Comparison of ENCODE assay signal across 19 cellular contexts in the genomic region with DNA sequence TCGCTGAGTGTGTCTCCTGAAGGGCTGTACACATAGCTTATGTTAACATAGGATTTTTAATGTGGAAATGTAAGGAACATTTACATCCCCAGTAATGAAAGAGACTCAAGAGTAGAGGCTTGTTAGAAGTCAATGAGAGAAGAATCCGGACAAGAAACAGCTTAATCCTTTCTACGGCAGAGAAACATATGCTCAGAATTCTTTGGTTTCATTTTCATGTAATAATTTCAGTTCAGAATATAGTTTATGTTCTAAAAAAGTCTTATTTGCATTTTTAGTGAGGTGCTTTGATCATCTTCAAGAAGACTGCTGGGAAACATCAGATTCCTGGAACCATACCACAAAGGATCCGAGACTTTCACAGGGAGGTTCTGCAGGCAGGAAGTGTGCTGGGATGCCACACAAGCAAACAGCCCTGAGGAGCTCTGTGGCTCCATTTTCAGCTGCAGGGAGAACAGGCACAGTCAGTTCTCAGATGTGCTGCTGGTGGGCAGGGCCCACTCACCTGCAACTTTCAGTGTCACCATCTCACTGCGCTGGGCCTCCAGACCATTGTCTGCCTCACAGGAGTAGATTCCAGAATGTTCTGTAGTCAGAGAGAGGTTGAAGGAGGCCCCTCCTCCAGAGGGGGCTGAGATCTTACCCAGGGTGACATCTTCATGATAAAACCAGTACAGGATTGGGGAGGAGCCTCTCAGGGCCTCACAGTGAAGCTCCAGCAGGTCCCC. TPM values are rescaled to one million over a fixed set of nuclear protein-coding genes. Genes with fewer than 3 reads are reported as not detected.
DNase-seq lines count a peak whose midpoint lies in the region; ATAC-seq and TF ChIP-seq lines count a peak whose summit lies in the region.
"Had no signal": no experiment of that assay in that cellular context is flagged by ENCODE, and none has a peak within 500 bp of the region (broad histone marks: within the 10 kb centered on the region; RNA-seq: fewer than 3 reads in every experiment).

No MANE protein-coding gene starts in this region.

- DNase-seq in memory B cell (ENCODE audit: low spot score in 2 of 2), result no peak
- DNase-seq in stimulated activated CD4-positive, alpha-beta T cell treated with anti-CD3 and anti-CD28 coated beads, Interleukin-12 subunit alpha, Interleukin-12 subunit beta, amount 100 ng/mL, for 4 hours, result no peak
- no peak for DNase-seq in CD8-positive, alpha-beta memory T cell
- DNase-seq in NCI-H510A treated with DMSO at 0.1 percent for 48 hours (lab: John Stamatoyannopoulos, UW), result no peak
- DNase-seq in upper lobe of left lung, result no peak
- DNase-seq: foreskin keratinocyte; left cardiac atrium; MV-4-11; NCI-H69; occipital lobe; stimulated activated CD4-positive, alpha-beta T cell treated with anti-CD3 and anti-CD28 coated beads, Interleukin-4, amount 100 ng/mL, for 4 hours had no signal

- H3K27ac Mint-ChIP-seq in memory B cell, result peak overlapping the region; percentile 58
- H3K27ac Mint-ChIP-seq in CD8-positive, alpha-beta memory T cell, result no peak overlapping the region
- H3K27ac Mint-ChIP-seq: dendritic cell treated with granulocyte-macrophage colony-stimulating factor and Interleukin-4, amounts not matched to agents 40 ng/mL and 50 ng/mL, for 4 days had no signal

- H3K36me3 ChIP-seq in CD8-positive, alpha-beta memory T cell (ENCODE audit: insufficient read depth, low read length), result no peaks in the 10 kb centered on the region
- H3K36me3 ChIP-seq in upper lobe of left lung, result no peaks in the 10 kb centered on the region
- H3K36me3 ChIP-seq: suprapubic skin had no signal

- no peak for TF ChIP-seq CTCF in upper lobe of left lung (IDR thresholded peaks at IDR 0.05)

- H3K4me3 Mint-ChIP-seq in memory B cell, result peak overlapping the region; percentile 37
- peak overlapping the region in 1 of 7 donors; percentile 14 for H3K4me3 Mint-ChIP-seq in CD8-positive, alpha-beta memory T cell
- H3K4me3 Mint-ChIP-seq: dendritic cell treated with granulocyte-macrophage colony-stimulating factor and Interleukin-4, amounts not matched to agents 40 ng/mL and 50 ng/mL, for 4 days had no signal

- no peaks in the 10 kb centered on the region for H3K9me3 Mint-ChIP-seq in memory B cell
- H3K9me3 Mint-ChIP-seq in CD8-positive, alpha-beta memory T cell, result no peaks in the 10 kb centered on the region
- H3K9me3 Mint-ChIP-seq: activated naive CD4-positive, alpha-beta T cell treated with anti-CD3 and anti-CD28 coated beads, Interleukin-2, amount 50 U/mL, for 72 hours; dendritic cell treated with granulocyte-macrophage colony-stimulating factor and Interleukin-4, amounts not matched to agents 40 ng/mL and 50 ng/mL, for 4 days had no signal

- peaks cover 10% of the 10 kb centered on the region for H3K36me3 Mint-ChIP-seq in memory B cell
- H3K36me3 Mint-ChIP-seq in CD8-positive, alpha-beta memory T cell, result no peaks in the 10 kb centered on the region
- H3K36me3 Mint-ChIP-seq: activated naive CD4-positive, alpha-beta T cell treated with anti-CD3 and anti-CD28 coated beads, Interleukin-2, amount 50 U/mL, for 72 hours had no signal

- H3K9me3 ChIP-seq in CD8-positive, alpha-beta memory T cell (ENCODE audit: low read length), result no peaks in the 10 kb centered on the region
- H3K9me3 ChIP-seq in upper lobe of left lung, result no peaks in the 10 kb centered on the region
- H3K9me3 ChIP-seq: suprapubic skin had no signal

- POLR2A ChIA-PET in CD8-positive, alpha-beta memory T cell (lab: Charles Lee), result no interaction called here

- no peaks in the 10 kb centered on the region for H3K27me3 ChIP-seq in CD8-positive, alpha-beta memory T cell (ENCODE audit: insufficient read depth, low read length, poor library complexity, severe bottlenecking)
- no peaks in the 10 kb centered on the region for H3K27me3 ChIP-seq in upper lobe of left lung

- no peaks in the 10 kb centered on the region for H3K4me1 ChIP-seq in CD8-positive, alpha-beta memory T cell (ENCODE audit: insufficient read depth, low read length)
- H3K4me1 ChIP-seq in upper lobe of left lung, result no peaks in the 10 kb centered on the region
- H3K4me1 ChIP-seq: foreskin keratinocyte, suprapubic skin had no signal

- CTCF ChIA-PET in CD8-positive, alpha-beta memory T cell (lab: Charles Lee), result no interaction called here

- no peak overlapping the region for H3K27ac ChIP-seq in CD8-positive, alpha-beta memory T cell (ENCODE audit: low read depth, low read length)
- H3K27ac ChIP-seq in upper lobe of left lung, result no peak overlapping the region
- H3K27ac ChIP-seq: foreskin keratinocyte, HL-60, suprapubic skin had no signal

- no peak for TF ChIP-seq EP300 in upper lobe of left lung (IDR thresholded peaks at IDR 0.05)

- WGBS in upper lobe of left lung, 2 donors, result 81 to 85% methylated on average over 5 of the region's 5 CpGs

- peak; percentile 67 for ATAC-seq in GM18868 (IDR thresholded peaks at IDR 0.05; ENCODE audit: unreplicated experiment)
- peak; percentile 65 for ATAC-seq in GM21447 (IDR thresholded peaks at IDR 0.05; ENCODE audit: unreplicated experiment)
- peak; percentile 80 for ATAC-seq in HG03095 (IDR thresholded peaks at IDR 0.05; ENCODE audit: unreplicated experiment)
- peak; percentile 24 for ATAC-seq in memory B cell (ENCODE audit: low read depth)
- no peak for ATAC-seq in upper lobe of left lung (ENCODE audit: low FRiP score in 2 of 2)
- ATAC-seq: foreskin keratinocyte, left cardiac atrium had no signal

- TF ChIP-seq POLR2A in upper lobe of left lung (IDR thresholded peaks at IDR 0.05), result no peak

- H3K4me1 Mint-ChIP-seq in memory B cell, result peaks cover 10% of the 10 kb centered on the region
- peaks cover 0 to 2% (median 0%) of the 10 kb centered on the region in 3 donors for H3K4me1 Mint-ChIP-seq in CD8-positive, alpha-beta memory T cell

- H3K27me3 Mint-ChIP-seq in memory B cell, result no peaks in the 10 kb centered on the region
- peaks cover 5 to 6% of the 10 kb centered on the region in 2 donors for H3K27me3 Mint-ChIP-seq in CD8-positive, alpha-beta memory T cell

- H3K4me3 ChIP-seq in CD8-positive, alpha-beta memory T cell (ENCODE audit: low read length), result no peak overlapping the region
- no peak overlapping the region for H3K4me3 ChIP-seq in upper lobe of left lung
- H3K4me3 ChIP-seq: suprapubic skin had no signal

RNA-seq across cellular contexts. Expression of gene FCRL5, which starts 28.4 kb away (rescaled TPM):
- not detected for total RNA-seq in CD8-positive, alpha-beta memory T cell
- not detected for polyA plus RNA-seq in CD8-positive, alpha-beta memory T cell
- total RNA-seq in upper lobe of left lung, result 1 to 10 TPM in 4 of 6 donors, under 1 TPM in 2; 0.22 to 9.8 (median 2.1) TPM
- total RNA-seq: activated naive CD4-positive, alpha-beta T cell treated with anti-CD3 and anti-CD28 coated beads, Interleukin-2, amount 50 U/mL, for 72 hours; foreskin keratinocyte; occipital lobe; SK-MEL-5; suprapubic skin had no signal
- polyA plus RNA-seq: foreskin keratinocyte had no signal

Comparison
In these comparisons a context has a peak if more than half of its experiments do, and no peak if none do; other contexts are left out.
1. ATAC-seq: peak in GM18868 (single experiment), GM21447 (single experiment), HG03095 (single experiment) and memory B cell (single experiment); none in upper lobe of left lung (0 of 2).